In genomic region chr7:5596896-5597246, GRCh38 we compare ENCODE assay signal across 11 cellular contexts. TPM values are rescaled to one million over a fixed set of nuclear protein-coding genes. Genes with fewer than 3 reads are reported as not detected.
DNase-seq lines count a peak whose midpoint lies in the region; ATAC-seq and TF ChIP-seq lines count a peak whose summit lies in the region.
"Had no signal": no experiment of that assay in that cellular context is flagged by ENCODE, and none has a peak within 500 bp of the region (broad histone marks: within the 10 kb centered on the region; RNA-seq: fewer than 3 reads in every experiment).

No MANE protein-coding gene starts in this region.

- peak overlapping the region; percentile 79 for H3K27ac ChIP-seq in left ventricle myocardium inferior (replicated peaks)
- peak overlapping the region; percentile 67 to 84 for H3K27ac ChIP-seq in breast epithelium
- H3K27ac ChIP-seq in mesendoderm (ENCODE audit: low read depth, low read length) = peak overlapping the region; percentile 88
- H3K27ac ChIP-seq in vagina = peak overlapping the region; percentile 83
- H3K27ac ChIP-seq: C4-2B had no signal

- H2BK120ac ChIP-seq in mesendoderm (ENCODE audit: low read depth, low read length) = no peak overlapping the region

- no peak overlapping the region for H4K5ac ChIP-seq in mesendoderm (ENCODE audit: low read length)

- H3K9me3 ChIP-seq in left ventricle myocardium inferior (replicated peaks) = no peaks in the 10 kb centered on the region
- no peaks in the 10 kb centered on the region for H3K9me3 ChIP-seq in breast epithelium
- H3K9me3 ChIP-seq in vagina = no peaks in the 10 kb centered on the region

- H2BK5ac ChIP-seq in mesendoderm (ENCODE audit: low read length) = no peak overlapping the region

- H3K18ac ChIP-seq in mesendoderm (ENCODE audit: low read length) = no peak overlapping the region

- TF ChIP-seq CTCF in left ventricle myocardium inferior (IDR thresholded peaks at IDR 0.05; ENCODE audit: borderline replicate concordance) (no peak), breast epithelium (IDR thresholded peaks at IDR 0.05) (no peak), vagina (IDR thresholded peaks at IDR 0.05) (no peak)

- H3K56ac ChIP-seq in mesendoderm (ENCODE audit: low read length) = peak overlapping the region; percentile 100

- H3K4me3 ChIP-seq in left ventricle myocardium inferior (no peak overlapping the region), breast epithelium (peak overlapping the region in 1 of 3 donors; percentile 85), mesendoderm (ENCODE audit: low read length) (no peak overlapping the region), vagina (peak overlapping the region in 1 of 2 donors; percentile 53)

- H4K8ac ChIP-seq in mesendoderm (ENCODE audit: low read depth, low read length) = no peak overlapping the region

- DNase-seq in left ventricle myocardium inferior = no peak
- no peak for DNase-seq in left ventricle myocardium superior
- DNase-seq in breast epithelium (ENCODE audit: low spot score in 2 of 2) = no peak
- no peak for DNase-seq in mesendoderm
- no peak for DNase-seq in vagina (ENCODE audit: extremely low spot score in 2 of 2)
- no peak for DNase-seq in stimulated activated naive CD4-positive, alpha-beta T cell (lab: John Stamatoyannopoulos, UW)
- DNase-seq in NCI-H510A (lab: John Stamatoyannopoulos, UW) = no peak
- DNase-seq: NCI-H1417; stimulated activated CD4-positive, alpha-beta T cell treated with anti-CD3 and anti-CD28 coated beads, Interleukin-2, amount 100 ng/mL, for 24 hours had no signal

- WGBS in mesendoderm (ENCODE audit: extremely low coverage, insufficient coverage, low lambda C conversion rate) = no CpG with 5 or more reads among the region's 4 CpGs

- no peak overlapping the region for H2AK5ac ChIP-seq in mesendoderm (ENCODE audit: low read length)

- H3K4me1 ChIP-seq in left ventricle myocardium inferior (peaks cover 63% of the 10 kb centered on the region), breast epithelium (peaks cover 7 to 11% of the 10 kb centered on the region in 2 donors), mesendoderm (ENCODE audit: control insufficient read depth, low read depth, low read length) (peaks cover 15% of the 10 kb centered on the region), vagina (peaks cover 72% of the 10 kb centered on the region)

- H3K36me3 ChIP-seq in left ventricle myocardium inferior = no peaks in the 10 kb centered on the region
- H3K36me3 ChIP-seq in breast epithelium = no peaks in the 10 kb centered on the region
- H3K36me3 ChIP-seq in mesendoderm (ENCODE audit: control insufficient read depth, insufficient read depth, low read length) = peaks cover 12% of the 10 kb centered on the region
- no peaks in the 10 kb centered on the region for H3K36me3 ChIP-seq in vagina

- H3K79me2 ChIP-seq in mesendoderm (ENCODE audit: control insufficient read depth, insufficient read depth, low read length) = peaks cover 84% of the 10 kb centered on the region

- no peak overlapping the region for H3K4ac ChIP-seq in mesendoderm (ENCODE audit: low read depth, low read length)

- H3K9ac ChIP-seq in mesendoderm (ENCODE audit: low read length) = peak overlapping the region; percentile 91

- peak overlapping the region; percentile 72 for H3K4me2 ChIP-seq in mesendoderm (ENCODE audit: low read length)

- intact Hi-C loops in left ventricle myocardium inferior (cut with micrococcal nuclease) = no loop called here
- intact Hi-C loops in left ventricle myocardium superior (cut with micrococcal nuclease) = no loop called here
- intact Hi-C loops in breast epithelium (cut with DNase I; ENCODE audit: low total_unique reads) = no loop called here
- intact Hi-C loops in vagina (cut with DNase I) = no loop called here

- H3K79me1 ChIP-seq in mesendoderm (ENCODE audit: low read length) = no peaks in the 10 kb centered on the region

- peaks cover 26% of the 10 kb centered on the region for H3K27me3 ChIP-seq in left ventricle myocardium inferior (ENCODE audit: low read depth)
- peaks cover 0 to 16% of the 10 kb centered on the region in 2 donors for H3K27me3 ChIP-seq in breast epithelium
- H3K27me3 ChIP-seq in mesendoderm (ENCODE audit: insufficient read depth, low read length, poor library complexity) = no peaks in the 10 kb centered on the region
- H3K27me3 ChIP-seq in vagina = no peaks in the 10 kb centered on the region

- H3K23ac ChIP-seq in mesendoderm (ENCODE audit: low read length) = no peak overlapping the region

- H2BK15ac ChIP-seq in mesendoderm (replicated peaks; ENCODE audit: low read depth) = no peak overlapping the region

- ATAC-seq in left ventricle myocardium superior (no peak), GM18519 (IDR thresholded peaks at IDR 0.05; ENCODE audit: low FRiP score, unreplicated experiment) (no peak)

- no peak for TF ChIP-seq POLR2A in breast epithelium (IDR thresholded peaks at IDR 0.05)
- TF ChIP-seq POLR2A in vagina (IDR thresholded peaks at IDR 0.05) = no peak

RNA-seq across cellular contexts. Expression of gene FSCN1, which starts 4.3 kb away (rescaled TPM):
- 13.4 TPM for total RNA-seq in left ventricle myocardium inferior
- total RNA-seq in left ventricle myocardium superior = 11.5 TPM
- total RNA-seq in breast epithelium = 10 to 100 TPM; 17.9 to 24.9 (median 22.9) TPM
- polyA plus RNA-seq in mesendoderm (2013, experiment 1 of 2) = 429 TPM
- 421 TPM for polyA plus RNA-seq in mesendoderm (2013, experiment 2 of 2)
- 134 TPM for total RNA-seq in vagina
